16 cellular contexts compared by ENCODE assay signal in genomic region chr4:608236-608635, GRCh38. TPM values are rescaled to one million over a fixed set of nuclear protein-coding genes. Genes with fewer than 3 reads are reported as not detected.
A peak's percentile ranks its signal among the peaks of the same experiment; 100 is the strongest.
DNase-seq lines count a peak whose midpoint lies in the region; ATAC-seq and TF ChIP-seq lines count a peak whose summit lies in the region.
"Had no signal": no experiment of that assay in that cellular context is flagged by ENCODE, and none has a peak within 500 bp of the region (broad histone marks: within the 10 kb centered on the region; RNA-seq: fewer than 3 reads in every experiment).

No MANE protein-coding gene starts in this region.

- H3K4me3 ChIP-seq in right atrium auricular region: no peak overlapping the region
- H3K4me3 ChIP-seq: BLaER1 treated with 17β-estradiol and CSF1 and Interleukin-3, amounts not matched to agents 10 nM and 100 nM had no signal

- H3K9me3 Mint-ChIP-seq in activated CD8-positive, alpha-beta memory T cell treated with anti-CD3 and anti-CD28 coated beads, Interleukin-2, amount 10 ng/mL, durations not matched to agents 7 days and 5 days (ENCODE audit: low read depth): peaks cover 4% of the 10 kb centered on the region
- peaks cover 5% of the 10 kb centered on the region for H3K9me3 Mint-ChIP-seq in Calu3 (ENCODE audit: low read depth, unreplicated experiment)

- peak; percentile 34 for DNase-seq in activated CD8-positive, alpha-beta memory T cell treated with anti-CD3 and anti-CD28 coated beads, Interleukin-2, amount 10 ng/mL, durations not matched to agents 7 days and 5 days
- DNase-seq in activated CD8-positive, alpha-beta memory T cell treated with anti-CD3 and anti-CD28 coated beads, Interleukin-2, amount 50 U/mL, for 4 hours: no peak
- DNase-seq in right atrium auricular region (ENCODE audit: low spot score) (peak; percentile 30), left ventricle myocardium superior (no peak), posterior vena cava (ENCODE audit: low spot score) (peak; percentile 47), kidney glomerular epithelial cell (lab: John Stamatoyannopoulos, UW) (no peak), Calu3 (no peak)
- DNase-seq: ACHN; CD4-positive, CD25-positive, alpha-beta regulatory T cell; DMS 273 treated with DMSO at 0.1 percent for 48 hours had no signal

- peaks cover 0 to 7% of the 10 kb centered on the region in 2 donors for H3K9me3 ChIP-seq in right atrium auricular region

- no peaks in the 10 kb centered on the region for H3K36me3 Mint-ChIP-seq in activated CD8-positive, alpha-beta memory T cell treated with anti-CD3 and anti-CD28 coated beads, Interleukin-2, amount 10 ng/mL, durations not matched to agents 7 days and 5 days
- peaks cover 3% of the 10 kb centered on the region for H3K36me3 Mint-ChIP-seq in Calu3 (ENCODE audit: insufficient read depth, unreplicated experiment)
- H3K36me3 Mint-ChIP-seq: CD4-positive, CD25-positive, alpha-beta regulatory T cell had no signal

- no TSS peak for BruUV-seq in Calu3 (replicated peaks; lab: Mats Ljungman, UMichigan)

- peaks cover 2% of the 10 kb centered on the region for H3K27me3 Mint-ChIP-seq in activated CD8-positive, alpha-beta memory T cell treated with anti-CD3 and anti-CD28 coated beads, Interleukin-2, amount 10 ng/mL, durations not matched to agents 7 days and 5 days
- peaks cover 15% of the 10 kb centered on the region for H3K27me3 Mint-ChIP-seq in Calu3 (ENCODE audit: unreplicated experiment)

- no peaks in the 10 kb centered on the region for H3K4me1 ChIP-seq in right atrium auricular region

- H3K27ac ChIP-seq in right atrium auricular region: no peak overlapping the region
- H3K27ac ChIP-seq: BLaER1 treated with 17β-estradiol and CSF1 and Interleukin-3, amounts not matched to agents 10 nM and 100 nM had no signal

- peaks cover 8% of the 10 kb centered on the region for H3K4me1 Mint-ChIP-seq in activated CD8-positive, alpha-beta memory T cell treated with anti-CD3 and anti-CD28 coated beads, Interleukin-2, amount 10 ng/mL, durations not matched to agents 7 days and 5 days
- H3K4me1 Mint-ChIP-seq in Calu3 (ENCODE audit: low read depth, unreplicated experiment): no peaks in the 10 kb centered on the region

- no peak overlapping the region for H3K4me3 Mint-ChIP-seq in activated CD8-positive, alpha-beta memory T cell treated with anti-CD3 and anti-CD28 coated beads, Interleukin-2, amount 10 ng/mL, durations not matched to agents 7 days and 5 days
- no peak overlapping the region for H3K4me3 Mint-ChIP-seq in Calu3 (ENCODE audit: low read depth, unreplicated experiment)
- H3K4me3 Mint-ChIP-seq: CD4-positive, CD25-positive, alpha-beta regulatory T cell had no signal

- TF ChIP-seq CTCF in right atrium auricular region (IDR thresholded peaks at IDR 0.05) (no peak), Calu3 (IDR thresholded peaks at IDR 0.05; ENCODE audit: unreplicated experiment) (no peak)

- no peak overlapping the region for H3K27ac Mint-ChIP-seq in activated CD8-positive, alpha-beta memory T cell treated with anti-CD3 and anti-CD28 coated beads, Interleukin-2, amount 10 ng/mL, durations not matched to agents 7 days and 5 days
- no peak overlapping the region for H3K27ac Mint-ChIP-seq in Calu3 (ENCODE audit: unreplicated experiment)
- H3K27ac Mint-ChIP-seq: CD4-positive, CD25-positive, alpha-beta regulatory T cell had no signal

- CTCF ChIA-PET in activated CD8-positive, alpha-beta memory T cell treated with anti-CD3 and anti-CD28 coated beads, Interleukin-2, amount 10 ng/mL, durations not matched to agents 7 days and 5 days (lab: Charles Lee): no interaction called here
- CTCF ChIA-PET in Calu3 (lab: Charles Lee): no interaction called here

- no peaks in the 10 kb centered on the region for H3K27me3 ChIP-seq in right atrium auricular region
- H3K27me3 ChIP-seq: BLaER1 treated with 17β-estradiol and CSF1 and Interleukin-3, amounts not matched to agents 10 nM and 100 nM had no signal

- intact Hi-C loops in left ventricle myocardium superior (cut with micrococcal nuclease) (no loop called here), posterior vena cava (cut with DNase I) (no loop called here), Calu3 (cut with micrococcal nuclease; ENCODE audit: unreplicated experiment) (no loop called here)

- no peak for ATAC-seq in activated CD8-positive, alpha-beta memory T cell treated with anti-CD3 and anti-CD28 coated beads, Interleukin-2, amount 10 ng/mL, durations not matched to agents 7 days and 5 days
- no peak for ATAC-seq in left ventricle myocardium superior
- ATAC-seq: HCT116, HepG2 had no signal

- H3K36me3 ChIP-seq in right atrium auricular region: no peaks in the 10 kb centered on the region

RNA-seq across cellular contexts. Expression of gene PDE6B, which starts 17.1 kb away (rescaled TPM):
- 10 to 100 TPM; 10.0 to 14.6 TPM for total RNA-seq in activated CD8-positive, alpha-beta memory T cell treated with anti-CD3 and anti-CD28 coated beads, Interleukin-2, amount 10 ng/mL, durations not matched to agents 7 days and 5 days
- total RNA-seq in right atrium auricular region (1 to 10 TPM; 2.3 to 4.6 TPM), left ventricle myocardium superior (2.1 TPM), posterior vena cava (1 to 10 TPM; 1.4 to 3.7 TPM), Calu3 (2022) (not detected in 2 replicates)
- total RNA-seq: A172, H4 had no signal

RNA-seq across cellular contexts. Expression of gene TMEM271, which starts 32.1 kb away (rescaled TPM):
- not detected for total RNA-seq in activated CD8-positive, alpha-beta memory T cell treated with anti-CD3 and anti-CD28 coated beads, Interleukin-2, amount 10 ng/mL, durations not matched to agents 7 days and 5 days
- total RNA-seq in right atrium auricular region: not detected
- not detected for total RNA-seq in left ventricle myocardium superior
- not detected for total RNA-seq in posterior vena cava
- not detected in 2 replicates for total RNA-seq in Calu3 (2022)
- total RNA-seq: A172; CD4-positive, CD25-positive, alpha-beta regulatory T cell; Daoy; HepG2 had no signal

Comparison
In these comparisons a context has a peak if more than half of its experiments do, and no peak if none do; other contexts are left out.
1. DNase-seq: peak in activated CD8-positive, alpha-beta memory T cell treated with anti-CD3 and anti-CD28 coated beads, Interleukin-2, amount 10 ng/mL, durations not matched to agents 7 days and 5 days (single experiment), right atrium auricular region (single experiment) and posterior vena cava (single experiment); none in activated CD8-positive, alpha-beta memory T cell treated with anti-CD3 and anti-CD28 coated beads, Interleukin-2, amount 50 U/mL, for 4 hours (single experiment), left ventricle myocardium superior (single experiment), kidney glomerular epithelial cell (single experiment) and Calu3 (single experiment).